Comparison of ENCODE assay signal across 23 cellular contexts in genomic region chr17:27918498-27918897, GRCh38. TPM values are rescaled to one million over a fixed set of nuclear protein-coding genes. Genes with fewer than 3 reads are reported as not detected.
DNase-seq lines count a peak whose midpoint lies in the region; ATAC-seq, FAIRE-seq and TF ChIP-seq lines count a peak whose summit lies in the region.
"Had no signal": no experiment of that assay in that cellular context is flagged by ENCODE, and none has a peak within 500 bp of the region (broad histone marks: within the 10 kb centered on the region; RNA-seq: fewer than 3 reads in every experiment).

No MANE protein-coding gene starts in this region.

- no peaks in the 10 kb centered on the region for H3K9me2 ChIP-seq in SK-N-SH

- H3K9ac ChIP-seq in SK-N-SH (no peak overlapping the region), H1 (replicated peaks in 1 of 4; ENCODE audit: extremely low read depth in 1 of 4, low read depth in 3 of 4, low read length in 3 of 4) (no peak overlapping the region)
- H3K9ac ChIP-seq: BLaER1 treated with 17β-estradiol and CSF1 and Interleukin-3, amounts not matched to agents 10 nM and 100 nM had no signal

- intact Hi-C loops in adrenal gland (cut with DNase I), result no loop called here

- no peaks in the 10 kb centered on the region for H3K79me1 ChIP-seq in H1 (ENCODE audit: low read depth, low read length)

- H3K14ac ChIP-seq in H1 (ENCODE audit: insufficient read length), result no peak overlapping the region

- no peak for TF ChIP-seq EP300 in SK-N-SH (IDR thresholded peaks at IDR 0.05; ENCODE audit: borderline replicate concordance in 1 of 2, low read depth in 1 of 2, low read length in 1 of 2)
- TF ChIP-seq EP300 in H1 (IDR thresholded peaks at IDR 0.05; ENCODE audit: borderline replicate concordance in 1 of 2, low read depth in 2 of 2, low read length in 2 of 2), result no peak

- H2AK5ac ChIP-seq in H1 (ENCODE audit: low read depth, low read length), result no peak overlapping the region

- no peak overlapping the region for H2BK20ac ChIP-seq in H1 (ENCODE audit: low read length)

- no peaks in the 10 kb centered on the region for H4K20me1 ChIP-seq in SK-N-SH (ENCODE audit: insufficient read depth)
- peaks cover 2 to 3% of the 10 kb centered on the region in 2 experiments for H4K20me1 ChIP-seq in H1 (replicated peaks in 1 of 2; ENCODE audit: control insufficient read depth in 1 of 2, insufficient read depth in 2 of 2, low read length in 2 of 2)
- H4K20me1 ChIP-seq: BLaER1 treated with 17β-estradiol and CSF1 and Interleukin-3, amounts not matched to agents 10 nM and 100 nM had no signal

- no peak overlapping the region for H4K8ac ChIP-seq in H1 (ENCODE audit: extremely low read depth, insufficient read depth, low read length)

- H2BK15ac ChIP-seq in H1 (ENCODE audit: low read length), result 0 out of 2 replicates have a peak overlapping the region, but pooled peaks have one; percentile 47

- H2BK12ac ChIP-seq in H1 (ENCODE audit: low read depth, low read length), result no peak overlapping the region

- H2BK120ac ChIP-seq in H1 (replicated peaks; ENCODE audit: low read depth, low read length), result no peak overlapping the region

- H3K79me2 ChIP-seq in SK-N-SH (ENCODE audit: insufficient read depth) (no peaks in the 10 kb centered on the region), H1 (ENCODE audit: control insufficient read depth in 1 of 2, insufficient read depth in 2 of 2, low read length in 2 of 2) (no peaks in the 10 kb centered on the region)

- TF ChIP-seq POLR2A in adrenal gland (IDR thresholded peaks at IDR 0.05), result no peak
- no peak for TF ChIP-seq POLR2A in H1 (IDR thresholded peaks at IDR 0.05; ENCODE audit: control extremely low read depth in 1 of 2, low read depth in 2 of 2, low read length in 2 of 2)

- H2BK5ac ChIP-seq in H1 (ENCODE audit: low read depth, low read length), result no peak overlapping the region

- no peak overlapping the region for H2AFZ ChIP-seq in SK-N-SH (ENCODE audit: low read depth)
- no peak overlapping the region for H2AFZ ChIP-seq in H1 (ENCODE audit: low read length)

- H3K9me3 ChIP-seq in SK-N-SH (no peaks in the 10 kb centered on the region), adrenal gland (replicated peaks in 1 of 3) (no peaks in the 10 kb centered on the region), H1 (ENCODE audit: insufficient read depth in 2 of 2, low read depth in 1 of 2, low read length in 1 of 2) (no peaks in the 10 kb centered on the region)
- H3K9me3 ChIP-seq: A549; BLaER1 treated with 17β-estradiol and CSF1 and Interleukin-3, amounts not matched to agents 10 nM and 100 nM had no signal

- no peak overlapping the region for H3K4me2 ChIP-seq in SK-N-SH
- no peak overlapping the region for H3K4me2 ChIP-seq in H1 (ENCODE audit: insufficient read depth in 1 of 2, low read depth in 2 of 2, low read length in 2 of 2)
- H3K4me2 ChIP-seq: A549; BLaER1 treated with 17β-estradiol and CSF1 and Interleukin-3, amounts not matched to agents 10 nM and 100 nM had no signal

- no peak overlapping the region for H3K18ac ChIP-seq in H1 (ENCODE audit: extremely low read depth, low read length)

- no peak overlapping the region for H3K27ac ChIP-seq in SK-N-SH (ENCODE audit: low read depth in 2 of 2, low read length in 1 of 2)
- peak overlapping the region in 3 of 5 donors; percentile 3 to 57 (median 44) for H3K27ac ChIP-seq in adrenal gland
- H3K27ac ChIP-seq in H1 (ENCODE audit: low read depth, low read length), result no peak overlapping the region
- H3K27ac ChIP-seq: 22Rv1; A549; BLaER1 treated with 17β-estradiol and CSF1 and Interleukin-3, amounts not matched to agents 10 nM and 100 nM; C4-2B had no signal

- no peak overlapping the region for H4K91ac ChIP-seq in H1 (replicated peaks; ENCODE audit: insufficient read length, low read length)

- no peaks in the 10 kb centered on the region for H3F3A ChIP-seq in SK-N-SH (replicated peaks; ENCODE audit: insufficient read depth)

- no peak for ATAC-seq in SK-N-SH treated with all-trans-retinoic acid at 6 μM for 48 hours
- ATAC-seq: A549, GM12878 had no signal

- FAIRE-seq in H1 (lab: Jason Lieb, UNC), result no peak
- FAIRE-seq: GM12878, GM12892, GM18507 had no signal

- H3K4me3 ChIP-seq in SK-N-SH (ENCODE audit: low read depth in 2 of 2, low read length in 1 of 2) (no peak overlapping the region), adrenal gland (no peak overlapping the region), H1 (ENCODE audit: extremely low read depth in 1 of 4, insufficient read depth in 2 of 4, low read depth in 3 of 4, low read length in 4 of 4) (no peak overlapping the region)
- H3K4me3 ChIP-seq: A549; BLaER1 treated with 17β-estradiol and CSF1 and Interleukin-3, amounts not matched to agents 10 nM and 100 nM; GM12878 had no signal

- DNase-seq in SK-N-SH, result no peak
- DNase-seq in adrenal gland, result no peak
- DNase-seq in H1 (ENCODE audit: low read depth in 1 of 2, low spot score in 2 of 2), result no peak
- no peak for DNase-seq in CD1c-positive myeloid dendritic cell (ENCODE audit: extremely low spot score)
- DNase-seq: AML-193; CD4-positive, alpha-beta memory T cell; CD4-positive, CD25-positive, alpha-beta regulatory T cell; CD8-positive, alpha-beta memory T cell; COR-L47; DMS 273 treated with DMSO at 0.1 percent for 48 hours; DMS153; DMS53; DMS79; DND-41; GDM1 had no signal

- no peak overlapping the region for H3K56ac ChIP-seq in H1 (replicated peaks; ENCODE audit: insufficient read length, low read depth, low read length)

- H3K23me2 ChIP-seq in H1 (ENCODE audit: low read depth, low read length), result no peaks in the 10 kb centered on the region

- no peak overlapping the region for H4K5ac ChIP-seq in H1 (ENCODE audit: insufficient read length, low read depth, low read length)

- H3K27me3 ChIP-seq in SK-N-SH (ENCODE audit: insufficient read depth) (no peaks in the 10 kb centered on the region), adrenal gland (no peaks in the 10 kb centered on the region), H1 (replicated peaks in 1 of 4; ENCODE audit: control insufficient read depth in 3 of 4, extremely low read depth in 1 of 4, insufficient read depth in 3 of 4, low read length in 3 of 4) (peaks cover 28 to 52% (median 50%) of the 10 kb centered on the region in 4 experiments)
- H3K27me3 ChIP-seq: BLaER1 treated with 17β-estradiol and CSF1 and Interleukin-3, amounts not matched to agents 10 nM and 100 nM had no signal

- CTCF ChIA-PET in SK-N-SH (lab: Yijun Ruan, JAX), result no interaction called here
- CTCF ChIA-PET in H1 (lab: Charles Lee; ENCODE audit: partially characterized antibody), result interaction anchor here (1.1 kb wide), 1 partner anchor 9 kb away, joined by 3 read pairs; no protein-coding TSS in a partner anchor

- TF ChIP-seq CTCF in SK-N-SH (IDR thresholded peaks at IDR 0.05) (no peak), adrenal gland (IDR thresholded peaks at IDR 0.05) (no peak), H1 (IDR thresholded peaks at IDR 0.05; ENCODE audit: control extremely low read depth in 1 of 3, insufficient read depth in 1 of 3, low read depth in 1 of 3, low read length in 3 of 3) (no peak)

- H3K23ac ChIP-seq in H1 (ENCODE audit: insufficient read length), result no peak overlapping the region

- POLR2A ChIA-PET in SK-N-SH (lab: Yijun Ruan, JAX) (no interaction called here), H1 (lab: Charles Lee; ENCODE audit: partially characterized antibody) (no interaction called here)

- H3K4ac ChIP-seq in H1 (replicated peaks; ENCODE audit: insufficient read length, low read depth, low read length), result no peak overlapping the region

- peaks cover 0 to 9% of the 10 kb centered on the region in 2 experiments; a peak in 1 of 4 replicates for H3K4me1 ChIP-seq in SK-N-SH (ENCODE audit: control insufficient read depth in 1 of 2, insufficient read depth in 2 of 2, low read depth in 1 of 2, low read length in 1 of 2)
- H3K4me1 ChIP-seq in adrenal gland (replicated peaks in 1 of 2), result peaks cover 0 to 25% of the 10 kb centered on the region in 2 donors
- H3K4me1 ChIP-seq in H1 (replicated peaks in 1 of 4; ENCODE audit: control insufficient read depth in 3 of 4, insufficient read depth in 4 of 4, low read length in 3 of 4), result peaks cover 0 to 11% (median 10%) of the 10 kb centered on the region in 4 experiments; a peak in 4 of 7 replicates
- H3K4me1 ChIP-seq: A549; BLaER1 treated with 17β-estradiol and CSF1 and Interleukin-3, amounts not matched to agents 10 nM and 100 nM had no signal

- H3K36me3 ChIP-seq in SK-N-SH (replicated peaks in 1 of 2; ENCODE audit: control insufficient read depth in 1 of 2, insufficient read depth in 2 of 2, low read length in 1 of 2), result no peaks in the 10 kb centered on the region
- H3K36me3 ChIP-seq in adrenal gland (replicated peaks in 1 of 2), result no peaks in the 10 kb centered on the region
- no peaks in the 10 kb centered on the region for H3K36me3 ChIP-seq in H1 (ENCODE audit: control insufficient read depth in 2 of 4, insufficient read depth in 4 of 4, low read length in 3 of 4)
- H3K36me3 ChIP-seq: BLaER1 treated with 17β-estradiol and CSF1 and Interleukin-3, amounts not matched to agents 10 nM and 100 nM had no signal

- 100% methylated on average over 1 of the region's 1 CpG for WGBS in SK-N-SH (ENCODE audit: low lambda C conversion rate)
- 86 to 100% (median 92%) methylated on average over 1 of the region's 1 CpG for WGBS in adrenal gland, 4 donors
- 87% methylated on average over 1 of the region's 1 CpG; no CpG with 5 or more reads in 1 of the 2 experiments for WGBS in H1 (ENCODE audit: extremely low coverage in 1 of 2, insufficient coverage in 1 of 2, insufficient read length in 1 of 2, insufficient replicate concordance in 2 of 2, low coverage in 1 of 2, low lambda C conversion rate in 2 of 2, missing lambda C conversion rate in 1 of 2), 2 experiments

- TF ChIP-seq RAD21 in SK-N-SH (IDR thresholded peaks at IDR 0.05; ENCODE audit: low read length) (no peak), H1 (IDR thresholded peaks at IDR 0.05 in 1 of 2, conservative IDR thresholded peaks at IDR 0.05 in 1 of 2; ENCODE audit: low read depth in 2 of 2, low read length in 2 of 2) (no peak)

RNA-seq across cellular contexts. Expression of gene LYRM9, which starts 25.3 kb away (rescaled TPM):
- polyA plus RNA-seq in SK-N-SH (2012; rRNA removed) (4.6 and 5.7 TPM in 2 replicates), adrenal gland (10 to 100 TPM; 18.7 to 38.6 (median 36.7) TPM), H1 (2011; rRNA removed) (5.2 and 9.9 TPM in 2 replicates)
- polyA plus RNA-seq in SK-N-SH (2012; cell fraction: cytosol; rRNA removed), result 4.3 and 4.9 TPM in 2 replicates
- 14.7 and 22.4 TPM in 2 replicates for polyA plus RNA-seq in SK-N-SH (2012; cell fraction: nucleus; rRNA removed)
- 100 to 1,000 TPM in 2 of 8 donors, 10 to 100 TPM in 6; 24.8 to 116 (median 40.6) TPM for total RNA-seq in adrenal gland
- 2.1 and 4.3 TPM in 2 replicates for total RNA-seq in H1 (2021; fragmentation: NEBNext Ultra II Directional; extraction: Animal tissue kit (Norgen Biotek cat#: 25700))
- polyA plus RNA-seq in H1 (2011; cell fraction: cytosol; rRNA removed), result 8.5 TPM
- 11.3 TPM for polyA plus RNA-seq in H1 (2011; cell fraction: nucleus; rRNA removed)
- 3.9 to 7.8 TPM (median 6.0 TPM) in 4 replicates for polyA plus RNA-seq in H1 (2012, experiment 1 of 2)
- 8.1 TPM for polyA plus RNA-seq in H1 (2012, experiment 2 of 2)
- polyA plus RNA-seq in H1 (2013, experiment 1 of 2), result 5.0 TPM
- polyA plus RNA-seq in H1 (2013, experiment 2 of 2), result 3.9 TPM
- polyA minus RNA-seq in H1 (2011; rRNA and poly(A)+ RNA removed), result 2.4 and 3.8 TPM in 2 replicates
- polyA minus RNA-seq in H1 (2011; cell fraction: cytosol; rRNA and poly(A)+ RNA removed), result 2.0 TPM
- 3.0 TPM for polyA minus RNA-seq in H1 (2011; cell fraction: nucleus; rRNA and poly(A)+ RNA removed)

Comparison
In these comparisons a context has a peak if more than half of its experiments do, and no peak if none do; other contexts are left out.
1. H3K27ac ChIP-seq: peak in adrenal gland (3 of 5); none in SK-N-SH (0 of 2) and H1 (single experiment).